1 cellular context compared by ENCODE assay signal in genomic region chr14:44961730-44962572, GRCh38.
A peak's percentile ranks its signal among the peaks of the same experiment; 100 is the strongest.
TF ChIP-seq lines count a peak whose summit lies in the region.

Gene KLHL28, minus strand, starts transcription at chr14:44961947. Its CDS starts 16,019 bp downstream, at chr14:44945928.
Gene TOGARAM1, plus strand, starts transcription at chr14:44962190. Its CDS starts 232 bp downstream, at chr14:44962422.

TF ChIP-seq in HEK293, 187 proteins besides CTCF, POLR2A, EP300 and RAD21 (continued from another document):
- TF ChIP-seq ZNF280D (tag by site-specific recombination; IDR thresholded peaks at IDR 0.05) (no peak), ZIC2 (tag by site-specific recombination; IDR thresholded peaks at IDR 0.05) (0 out of 2 replicates have a peak, but pooled peaks have one; percentile 19), TSHZ1 (tag by site-specific recombination; IDR thresholded peaks at IDR 0.05; ENCODE audit: borderline replicate concordance) (no peak), BCL11B (tag by site-specific recombination; IDR thresholded peaks at IDR 0.05; ENCODE audit: low read depth) (no peak), ZNF175 (tag by site-specific recombination; IDR thresholded peaks at IDR 0.05) (no peak), SP2 (tag by site-specific recombination; IDR thresholded peaks at IDR 0.05) (peak; percentile 92), WT1 (tag by site-specific recombination; IDR thresholded peaks at IDR 0.05) (no peak), ZNF155 (tag by site-specific recombination; IDR thresholded peaks at IDR 0.05) (no peak), ZNF658 (tag by site-specific recombination; IDR thresholded peaks at IDR 0.05) (no peak), KLF7 (tag by site-specific recombination; IDR thresholded peaks at IDR 0.05; ENCODE audit: borderline replicate concordance) (no peak), ZNF513 (tag by site-specific recombination; IDR thresholded peaks at IDR 0.05) (no peak)
